19 cellular contexts compared by ENCODE assay signal in genomic region chr7:148395990-148396716, GRCh38.
DNase-seq lines count a peak whose midpoint lies in the region; ATAC-seq, FAIRE-seq and TF ChIP-seq lines count a peak whose summit lies in the region.
"Had no signal": no experiment of that assay in that cellular context is flagged by ENCODE, and none has a peak within 500 bp of the region (broad histone marks: within the 10 kb centered on the region; RNA-seq: fewer than 3 reads in every experiment).

No MANE protein-coding gene starts in this region.

- peaks cover 0 to 2% (median 0%) of the 10 kb centered on the region in 5 experiments for H3K9me3 Mint-ChIP-seq in brain
- H3K9me3 Mint-ChIP-seq: activated naive CD8-positive, alpha-beta T cell treated with anti-CD3 and anti-CD28 coated beads for 36 hours; activated T-helper 1 cell treated with anti-CD3 and anti-CD28 coated beads, Interleukin-12 subunit alpha, Interleukin-12 subunit beta, Interleukin-2, Interleukin-4 antibody, amounts not matched to agents 30 ng/mL and 10 ng/mL and 1 ng/mL, durations not matched to agents 14 hours and 24 hours and 36 hours; naive thymus-derived CD4-positive, alpha-beta T cell; T-helper 1 cell treated with Interleukin-12 subunit alpha and Interleukin-12 subunit beta and Interleukin-4 antibody, amounts not matched to agents 30 μg/mL and 1 μg/mL, for 36 hours had no signal

- peak overlapping the region; percentile 61 to 79 (median 77) for H3K4me3 Mint-ChIP-seq in brain
- no peak overlapping the region for H3K4me3 Mint-ChIP-seq in T-helper 17 cell
- H3K4me3 Mint-ChIP-seq: activated naive CD8-positive, alpha-beta T cell treated with anti-CD3 and anti-CD28 coated beads for 36 hours; activated T-helper 1 cell treated with anti-CD3 and anti-CD28 coated beads, Interleukin-12 subunit alpha, Interleukin-12 subunit beta, Interleukin-2, Interleukin-4 antibody, amounts not matched to agents 30 ng/mL and 10 ng/mL and 1 ng/mL, durations not matched to agents 14 hours and 24 hours and 36 hours; naive thymus-derived CD4-positive, alpha-beta T cell; T-helper 1 cell treated with Interleukin-12 subunit alpha and Interleukin-12 subunit beta and Interleukin-4 antibody, amounts not matched to agents 30 μg/mL and 1 μg/mL, for 36 hours had no signal

- ATAC-seq in T-helper 17 cell (no peak), GM21723 (IDR thresholded peaks at IDR 0.05; ENCODE audit: unreplicated experiment) (no peak)
- ATAC-seq: naive thymus-derived CD4-positive, alpha-beta T cell; Right ventricle myocardium inferior had no signal

- H3K36me3 Mint-ChIP-seq in brain: peaks cover 4% of the 10 kb centered on the region
- no peaks in the 10 kb centered on the region for H3K36me3 Mint-ChIP-seq in T-helper 17 cell (ENCODE audit: low read depth)
- H3K36me3 Mint-ChIP-seq: activated naive CD8-positive, alpha-beta T cell treated with anti-CD3 and anti-CD28 coated beads for 36 hours; naive thymus-derived CD4-positive, alpha-beta T cell had no signal

- H3K27me3 Mint-ChIP-seq in brain (no peaks in the 10 kb centered on the region), T-helper 17 cell (peaks cover 61% of the 10 kb centered on the region)

- H3K9me3 ChIP-seq in T-helper 17 cell (ENCODE audit: control insufficient read depth, low read length, poor library complexity, severe bottlenecking): no peaks in the 10 kb centered on the region
- H3K9me3 ChIP-seq: BLaER1, esophagus squamous epithelium had no signal

- H3K4me1 Mint-ChIP-seq in brain: peaks cover 81% of the 10 kb centered on the region
- H3K4me1 Mint-ChIP-seq in T-helper 17 cell: peaks cover 5% of the 10 kb centered on the region
- H3K4me1 Mint-ChIP-seq: naive thymus-derived CD4-positive, alpha-beta T cell had no signal

- H3K27ac Mint-ChIP-seq in brain: peak overlapping the region; percentile 16 to 99 (median 93)
- H3K27ac Mint-ChIP-seq in T-helper 17 cell: no peak overlapping the region
- H3K27ac Mint-ChIP-seq: activated naive CD8-positive, alpha-beta T cell treated with anti-CD3 and anti-CD28 coated beads for 36 hours; activated T-helper 1 cell treated with anti-CD3 and anti-CD28 coated beads, Interleukin-12 subunit alpha, Interleukin-12 subunit beta, Interleukin-2, Interleukin-4 antibody, amounts not matched to agents 30 ng/mL and 10 ng/mL and 1 ng/mL, durations not matched to agents 14 hours and 24 hours and 36 hours; naive thymus-derived CD4-positive, alpha-beta T cell; T-helper 1 cell treated with Interleukin-12 subunit alpha and Interleukin-12 subunit beta and Interleukin-4 antibody, amounts not matched to agents 30 μg/mL and 1 μg/mL, for 36 hours had no signal

- DNase-seq in NCI-H1417 (lab: John Stamatoyannopoulos, UW): peak in 2 of 3 experiments; percentile 68 to 85
- DNase-seq in NCI-H1417 treated with DMSO at 0.1 percent for 48 hours (lab: John Stamatoyannopoulos, UW): no peak
- peak; percentile 9 for DNase-seq in kidney tubule cell (ENCODE audit: low spot score)
- DNase-seq in HTR-8/SVneo (ENCODE audit: insufficient read length, low spot score): no peak
- DNase-seq in T-helper 17 cell: no peak
- DNase-seq in activated naive CD4-positive, alpha-beta T cell treated with anti-CD3 and anti-CD28 coated beads, Interleukin-2, amount 50 U/mL, for 16 hours: no peak
- DNase-seq: activated naive CD8-positive, alpha-beta T cell treated with anti-CD3 and anti-CD28 coated beads for 36 hours; esophagus squamous epithelium; naive thymus-derived CD4-positive, alpha-beta T cell; NCI-H446 treated with DMSO at 0.1 percent for 48 hours; stimulated activated CD4-positive, alpha-beta T cell treated with anti-CD3 and anti-CD28 coated beads, Interleukin-12 subunit alpha, Interleukin-12 subunit beta, amount 100 ng/mL, for 4 hours had no signal

- no peak for TF ChIP-seq CTCF in brain (conservative IDR thresholded peaks at IDR 0.05)

- no peak for FAIRE-seq in HTR-8/SVneo (lab: Jason Lieb, UNC)
- FAIRE-seq: D721Med, G401.6 had no signal

Comparison
In these comparisons a context has a peak if more than half of its experiments do, and no peak if none do; other contexts are left out.
1. DNase-seq: peak in NCI-H1417 (2 of 3) and kidney tubule cell (single experiment); none in NCI-H1417 treated with DMSO at 0.1 percent for 48 hours (single experiment), HTR-8/SVneo (single experiment), T-helper 17 cell (0 of 3) and activated naive CD4-positive, alpha-beta T cell treated with anti-CD3 and anti-CD28 coated beads, Interleukin-2, amount 50 U/mL, for 16 hours (single experiment).